8 cellular contexts compared by ENCODE assay signal in genomic region chr3:12841970-12842328, GRCh38. TPM values are rescaled to one million over a fixed set of nuclear protein-coding genes. Genes with fewer than 3 reads are reported as not detected.
A peak's percentile ranks its signal among the peaks of the same experiment; 100 is the strongest.
DNase-seq lines count a peak whose midpoint lies in the region; TF ChIP-seq lines count a peak whose summit lies in the region.

No MANE protein-coding gene starts in this region.

- no peak overlapping the region for H3K14ac ChIP-seq in H9 (ENCODE audit: insufficient read depth, low read length)

- H3K4me2 ChIP-seq in H9 (ENCODE audit: insufficient read depth, insufficient read length, low read length) = no peak overlapping the region

- peaks cover 14% of the 10 kb centered on the region in 2 experiments for H3K9me3 Mint-ChIP-seq in H9
- H3K9me3 Mint-ChIP-seq in activated naive CD8-positive, alpha-beta T cell treated with anti-CD3 and anti-CD28 coated beads for 36 hours = no peaks in the 10 kb centered on the region

- no peak overlapping the region for H3K18ac ChIP-seq in H9 (ENCODE audit: insufficient read length, low read depth, low read length)

- H4K8ac ChIP-seq in H9 (replicated peaks; ENCODE audit: insufficient read length, low read depth, low read length) = no peak overlapping the region

- no peak overlapping the region for H3K9ac ChIP-seq in H9 (ENCODE audit: extremely low read depth, insufficient read length, low read length)

- no peak overlapping the region for H3K4ac ChIP-seq in H9 (ENCODE audit: low read depth, low read length)

- DNase-seq in A673 (ENCODE audit: low spot score) = no peak
- no peak for DNase-seq in H9
- no peak for DNase-seq in activated naive CD8-positive, alpha-beta T cell treated with anti-CD3 and anti-CD28 coated beads for 36 hours
- no peak for DNase-seq in NCI-H524 treated with DMSO at 0.1 percent for 48 hours (lab: John Stamatoyannopoulos, UW)
- DNase-seq in OCI-M1 (lab: John Stamatoyannopoulos, UW) = no peak
- DNase-seq in NCI-H187 (lab: John Stamatoyannopoulos, UW) = no peak
- DNase-seq in NCI-H2029 (lab: John Stamatoyannopoulos, UW) = no peak

- H3K56ac ChIP-seq in H9 (ENCODE audit: insufficient read length, low read depth, low read length) = no peak overlapping the region

- H2BK120ac ChIP-seq in H9 (ENCODE audit: low read depth, low read length, poor library complexity, severe bottlenecking) = no peak overlapping the region

- no TSS peak for BruUV-seq in A673 (replicated peaks; lab: Mats Ljungman, UMichigan)

- no peak overlapping the region for H3K23ac ChIP-seq in H9 (ENCODE audit: insufficient read length, low read depth, low read length)

- TF ChIP-seq CTCF in A673 (conservative IDR thresholded peaks at IDR 0.05; ENCODE audit: low read depth, low read length) = no peak
- peak; percentile 14; the same call in 2 of the 3 replicates for TF ChIP-seq CTCF in H9 (conservative IDR thresholded peaks at IDR 0.05)

- H3K27ac Mint-ChIP-seq in H9 = peak overlapping the region in 1 of 3 experiments; percentile 32; a peak in 2 of 7 replicates
- peak overlapping the region; percentile 99 for H3K27ac Mint-ChIP-seq in activated naive CD8-positive, alpha-beta T cell treated with anti-CD3 and anti-CD28 coated beads for 36 hours

- H2BK5ac ChIP-seq in H9 (ENCODE audit: insufficient read length, low read length) = no peak overlapping the region

- no peak overlapping the region for H2AK5ac ChIP-seq in H9 (ENCODE audit: insufficient read length, low read length)

- H3K27me3 ChIP-seq in A673 (replicated peaks; ENCODE audit: insufficient read depth, low read depth, low read length, poor library complexity) = no peaks in the 10 kb centered on the region
- no peaks in the 10 kb centered on the region for H3K27me3 ChIP-seq in H9 (ENCODE audit: insufficient read depth, low read length)
- H3K27me3 ChIP-seq in mononuclear cell (ENCODE audit: insufficient read depth, low read length) = no peaks in the 10 kb centered on the region

- no peaks in the 10 kb centered on the region for H4K20me1 ChIP-seq in H9 (ENCODE audit: control insufficient read depth, insufficient read depth, insufficient read length)

- no peak overlapping the region for H2BK12ac ChIP-seq in H9 (ENCODE audit: insufficient read length, low read depth, low read length)

- H2AFZ ChIP-seq in H9 (ENCODE audit: low read length) = no peak overlapping the region

- H3K27me3 Mint-ChIP-seq in H9 (ENCODE audit: low read depth) = no peaks in the 10 kb centered on the region
- no peaks in the 10 kb centered on the region for H3K27me3 Mint-ChIP-seq in activated naive CD8-positive, alpha-beta T cell treated with anti-CD3 and anti-CD28 coated beads for 36 hours

- H3K4me3 ChIP-seq in A673 (ENCODE audit: low read depth, low read length, poor library complexity, severe bottlenecking) (peak overlapping the region; percentile 91), mononuclear cell (ENCODE audit: low read length) (peak overlapping the region; percentile 86)

- H3K27ac ChIP-seq in A673 (ENCODE audit: low read depth, low read length, poor library complexity, severe bottlenecking) (peak overlapping the region; percentile 96), H9 (ENCODE audit: insufficient read length, low read depth, low read length) (no peak overlapping the region)

- no peaks in the 10 kb centered on the region for H3K9me3 ChIP-seq in A673 (ENCODE audit: low read depth, low read length, poor library complexity, severe bottlenecking)
- H3K9me3 ChIP-seq in H9 (ENCODE audit: control insufficient read depth, low read depth, low read length) = peaks cover 8% of the 10 kb centered on the region
- no peaks in the 10 kb centered on the region for H3K9me3 ChIP-seq in mononuclear cell (ENCODE audit: low read depth, low read length)

- H2BK15ac ChIP-seq in H9 (ENCODE audit: low read depth, low read length) = no peak overlapping the region

- no peak overlapping the region for H4K91ac ChIP-seq in H9 (ENCODE audit: insufficient read length, low read depth, low read length)

- no peak overlapping the region for H2BK20ac ChIP-seq in H9 (ENCODE audit: low read depth, low read length, poor library complexity, severe bottlenecking)

- H3K23me2 ChIP-seq in H9 (ENCODE audit: insufficient read length, low read depth, low read length, poor library complexity, severe bottlenecking) = peaks cover 8% of the 10 kb centered on the region

- intact Hi-C loops in A673 (cut with micrococcal nuclease; ENCODE audit: unreplicated experiment) = no loop called here

- no peak overlapping the region for H3T11ph ChIP-seq in H9 (ENCODE audit: low read length)

- no peak overlapping the region for H4K5ac ChIP-seq in H9 (ENCODE audit: insufficient read length, low read depth, low read length)

- WGBS in H9 (ENCODE audit: extremely low coverage, insufficient read length, low lambda C conversion rate) = no CpG with 5 or more reads among the region's 7 CpGs

- H3K4me3 Mint-ChIP-seq in H9 = peak overlapping the region in 1 of 2 experiments; percentile 98; a peak in 3 of 5 replicates
- H3K4me3 Mint-ChIP-seq in activated naive CD8-positive, alpha-beta T cell treated with anti-CD3 and anti-CD28 coated beads for 36 hours = peak overlapping the region; percentile 94

- H3K79me1 ChIP-seq in H9 (ENCODE audit: insufficient read depth, low read depth, low read length, poor library complexity, severe bottlenecking) = peaks cover 10% of the 10 kb centered on the region

- peaks cover 40 to 45% of the 10 kb centered on the region in 2 experiments for H3K4me1 Mint-ChIP-seq in H9
- peaks cover 36% of the 10 kb centered on the region for H3K4me1 Mint-ChIP-seq in activated naive CD8-positive, alpha-beta T cell treated with anti-CD3 and anti-CD28 coated beads for 36 hours

- H3K79me2 ChIP-seq in H9 (ENCODE audit: insufficient read depth, low read length) = peaks cover 27% of the 10 kb centered on the region

- CTCF ChIA-PET in A673 (lab: Charles Lee) = interaction anchor here (0.6 to 1.1 kb wide), 4 partner anchors 10 to 597 kb away, joined by 3 to 7 read pairs (median 4); no protein-coding TSS in a partner anchor

- POLR2A ChIA-PET in A673 (lab: Charles Lee; ENCODE audit: low non-redundant PET) = interaction anchor here (0.6 to 0.7 kb wide), 2 partner anchors 12 to 58 kb away, joined by 3 read pairs; no protein-coding TSS in a partner anchor

- H3K36me3 Mint-ChIP-seq in H9 (ENCODE audit: insufficient read depth in 1 of 3, low read depth in 3 of 3) = peaks cover 44 to 53% (median 53%) of the 10 kb centered on the region in 3 experiments
- H3K36me3 Mint-ChIP-seq in activated naive CD8-positive, alpha-beta T cell treated with anti-CD3 and anti-CD28 coated beads for 36 hours = peaks cover 44% of the 10 kb centered on the region

- peaks cover 32% of the 10 kb centered on the region for H3K36me3 ChIP-seq in A673 (ENCODE audit: insufficient read depth, low read length, poor library complexity, severe bottlenecking)

- peaks cover 24% of the 10 kb centered on the region for H3K4me1 ChIP-seq in A673 (ENCODE audit: insufficient read depth, low read length, poor library complexity, severe bottlenecking)
- H3K4me1 ChIP-seq in H9 (ENCODE audit: insufficient read depth, low read length) = peaks cover 3% of the 10 kb centered on the region; the same call in 1 of the 2 replicates
- H3K4me1 ChIP-seq in mononuclear cell (ENCODE audit: insufficient read depth, low read length) = peaks cover 33% of the 10 kb centered on the region

RNA-seq across cellular contexts. Expression of gene RPL32, which starts 0.6 kb away (rescaled TPM):
- total RNA-seq in A673 (2021) (1,684 and 1,701 TPM in 2 replicates), H9 (2021) (1,982 and 2,021 TPM in 2 replicates), mononuclear cell (2,127 TPM)
- 1,000 to 10,000 TPM; 2,700 to 2,702 TPM for total RNA-seq in activated naive CD8-positive, alpha-beta T cell treated with anti-CD3 and anti-CD28 coated beads for 36 hours

RNA-seq across cellular contexts. Expression of gene CAND2, which starts 45.5 kb away (rescaled TPM):
- total RNA-seq in A673 (2021) (7.6 and 8.2 TPM in 2 replicates), H9 (2021) (10.2 and 10.7 TPM in 2 replicates), mononuclear cell (0.84 TPM)
- 1 to 10 TPM; 2.4 to 2.6 TPM for total RNA-seq in activated naive CD8-positive, alpha-beta T cell treated with anti-CD3 and anti-CD28 coated beads for 36 hours
